Comparison of ENCODE assay signal across 13 cellular contexts in genomic region chrX:149551245-149551938, GRCh38. TPM values are rescaled to one million over a fixed set of nuclear protein-coding genes. Genes with fewer than 3 reads are reported as not detected.
"Had no signal": no experiment of that assay in that cellular context is flagged by ENCODE, and none has a peak within 500 bp of the region (broad histone marks: within the 10 kb centered on the region; RNA-seq: fewer than 3 reads in every experiment).

No MANE protein-coding gene starts in this region.

RNA-seq across cellular contexts. Expression of gene HSFX3, which starts 1.7 kb away (rescaled TPM):
- total RNA-seq: activated B cell treated with CpG ODN at 0.5 μM for 24 hours; activated CD4-positive, alpha-beta memory T cell treated with anti-CD3 and anti-CD28 coated beads for 36 hours; breast epithelium; esophagus muscularis mucosa; gastrocnemius medialis; lung microvascular endothelial cell; naive thymus-derived CD4-positive, alpha-beta T cell; neural crest cell; occipital lobe; skeletal muscle tissue; thoracic aorta; vagina had no signal

RNA-seq across cellular contexts. Expression of gene MAGEA9B, which starts 35.9 kb away (rescaled TPM):
- total RNA-seq: activated B cell treated with CpG ODN at 0.5 μM for 24 hours; activated CD4-positive, alpha-beta memory T cell treated with anti-CD3 and anti-CD28 coated beads for 36 hours; breast epithelium; esophagus muscularis mucosa; gastrocnemius medialis; left ventricle myocardium inferior; lung microvascular endothelial cell; naive thymus-derived CD4-positive, alpha-beta T cell; neural crest cell; occipital lobe; skeletal muscle tissue; thoracic aorta; vagina had no signal

RNA-seq across cellular contexts. Expression of gene HSFX2, which starts 43.7 kb away (rescaled TPM):
- total RNA-seq: left ventricle myocardium inferior, neural crest cell, vagina had no signal
